In genomic region chr10:70551971-70552422, GRCh38 we compare ENCODE assay signal across 15 cellular contexts. TPM values are rescaled to one million over a fixed set of nuclear protein-coding genes. Genes with fewer than 3 reads are reported as not detected.
A peak's percentile ranks its signal among the peaks of the same experiment; 100 is the strongest.
DNase-seq lines count a peak whose midpoint lies in the region; ATAC-seq and TF ChIP-seq lines count a peak whose summit lies in the region.
"Had no signal": no experiment of that assay in that cellular context is flagged by ENCODE, and none has a peak within 500 bp of the region (broad histone marks: within the 10 kb centered on the region; RNA-seq: fewer than 3 reads in every experiment).

No MANE protein-coding gene starts in this region.

- no peak overlapping the region for H3K4me3 ChIP-seq in A673 (ENCODE audit: low read depth, low read length, poor library complexity, severe bottlenecking)
- H3K4me3 ChIP-seq in SJSA1, result no peak overlapping the region
- H3K4me3 ChIP-seq in fibroblast of the aortic adventitia (ENCODE audit: low read depth, low read length), result no peak overlapping the region
- H3K4me3 ChIP-seq: vagina had no signal

- CTCF ChIA-PET in A673 (lab: Charles Lee), result interaction anchor here (0.7 to 1.1 kb wide), 2 partner anchors 207 to 331 kb away, joined by 3 to 4 read pairs; no protein-coding TSS in a partner anchor

- H3K36me3 ChIP-seq in A673 (ENCODE audit: insufficient read depth, low read length, poor library complexity, severe bottlenecking) (no peaks in the 10 kb centered on the region), SJSA1 (no peaks in the 10 kb centered on the region)
- H3K36me3 ChIP-seq: vagina had no signal

- H3K27ac Mint-ChIP-seq in nephron progenitor cell, result no peak overlapping the region
- H3K27ac Mint-ChIP-seq: activated T-helper 1 cell treated with anti-CD3 and anti-CD28 coated beads, Interleukin-12 subunit alpha, Interleukin-12 subunit beta, Interleukin-2, Interleukin-4 antibody, amounts not matched to agents 30 ng/mL and 10 ng/mL and 1 ng/mL, durations not matched to agents 14 hours and 24 hours and 36 hours had no signal

- no peak overlapping the region for H3K4me3 Mint-ChIP-seq in nephron progenitor cell
- H3K4me3 Mint-ChIP-seq: activated T-helper 1 cell treated with anti-CD3 and anti-CD28 coated beads, Interleukin-12 subunit alpha, Interleukin-12 subunit beta, Interleukin-2, Interleukin-4 antibody, amounts not matched to agents 30 ng/mL and 10 ng/mL and 1 ng/mL, durations not matched to agents 14 hours and 24 hours and 36 hours had no signal

- no peaks in the 10 kb centered on the region for H3K9me3 Mint-ChIP-seq in nephron progenitor cell
- H3K9me3 Mint-ChIP-seq: activated T-helper 1 cell treated with anti-CD3 and anti-CD28 coated beads, Interleukin-12 subunit alpha, Interleukin-12 subunit beta, Interleukin-2, Interleukin-4 antibody, amounts not matched to agents 30 ng/mL and 10 ng/mL and 1 ng/mL, durations not matched to agents 14 hours and 24 hours and 36 hours had no signal

- DNase-seq in A673 (ENCODE audit: low spot score), result peak; percentile 54
- DNase-seq in SJSA1 (ENCODE audit: low read depth in 1 of 2, low spot score in 2 of 2), result peak; percentile 76 to 79
- DNase-seq in fibroblast of the aortic adventitia (ENCODE audit: low read depth), result peak; percentile 93
- DNase-seq in mucosa of gallbladder (ENCODE audit: low spot score), result peak; percentile 72
- no peak for DNase-seq in NAMALWA (ENCODE audit: low spot score)
- DNase-seq in mesenteric fat pad (ENCODE audit: low spot score), result no peak
- no peak for DNase-seq in nephron progenitor cell
- DNase-seq: cortex of kidney, GF-D8, NCI-H2227 treated with DMSO at 0.1 percent for 48 hours had no signal

- H3K27me3 Mint-ChIP-seq in nephron progenitor cell (ENCODE audit: low read depth, poor library complexity), result no peaks in the 10 kb centered on the region

- peaks cover 18% of the 10 kb centered on the region for H3K36me3 Mint-ChIP-seq in nephron progenitor cell (ENCODE audit: low read depth)

- H3K27me3 ChIP-seq in A673 (replicated peaks; ENCODE audit: insufficient read depth, low read depth, low read length, poor library complexity), result no peaks in the 10 kb centered on the region
- no peaks in the 10 kb centered on the region for H3K27me3 ChIP-seq in SJSA1 (replicated peaks)
- H3K27me3 ChIP-seq: vagina had no signal

- H3K4me1 ChIP-seq in A673 (ENCODE audit: insufficient read depth, low read length, poor library complexity, severe bottlenecking), result peaks cover 31% of the 10 kb centered on the region
- peaks cover 20% of the 10 kb centered on the region for H3K4me1 ChIP-seq in SJSA1 (replicated peaks)
- H3K4me1 ChIP-seq: vagina had no signal

- intact Hi-C loops in A673 (cut with micrococcal nuclease; ENCODE audit: unreplicated experiment), result loop anchor here (10.0 kb wide), 2 partner anchors 123 to 733 kb away; partner anchors contain the start of gene ADAMTS14

- ATAC-seq in HG03439 (IDR thresholded peaks at IDR 0.05; ENCODE audit: unreplicated experiment), result no peak

- POLR2A ChIA-PET in A673 (lab: Charles Lee; ENCODE audit: low non-redundant PET), result no interaction called here

- H3K4me1 Mint-ChIP-seq in nephron progenitor cell, result peaks cover 27% of the 10 kb centered on the region

- BruUV-seq in A673 (replicated peaks; lab: Mats Ljungman, UMichigan), result no TSS peak

- H3K9me3 ChIP-seq in A673 (ENCODE audit: low read depth, low read length, poor library complexity, severe bottlenecking) (no peaks in the 10 kb centered on the region), SJSA1 (replicated peaks) (no peaks in the 10 kb centered on the region)
- H3K9me3 ChIP-seq: vagina had no signal

- H3K27ac ChIP-seq in A673 (ENCODE audit: low read depth, low read length, poor library complexity, severe bottlenecking), result peak overlapping the region; percentile 57
- peak overlapping the region; percentile 59; the same call in 1 of the 2 replicates for H3K27ac ChIP-seq in SJSA1
- H3K27ac ChIP-seq: RWPE1, vagina had no signal

- no peak for TF ChIP-seq CTCF in A673 (conservative IDR thresholded peaks at IDR 0.05; ENCODE audit: low read depth, low read length)
- TF ChIP-seq CTCF in fibroblast of the aortic adventitia (IDR thresholded peaks at IDR 0.05; ENCODE audit: insufficient read depth, low read length), result no peak
- TF ChIP-seq CTCF in nephron progenitor cell (IDR thresholded peaks at IDR 0.05), result no peak

RNA-seq across cellular contexts. Expression of gene PRF1, which starts 50.5 kb away (rescaled TPM):
- not detected in 2 replicates for total RNA-seq in A673 (2021)
- not detected in 2 replicates for total RNA-seq in SJSA1 (2014; rRNA removed; shearing (Covaris generic))
- total RNA-seq in fibroblast of the aortic adventitia (ENCODE audit: low replicate concordance), result not detected in 2 replicates
- 7.3 TPM for total RNA-seq in mucosa of gallbladder
- 4.0 TPM for total RNA-seq in mesenteric fat pad
- total RNA-seq: H1 had no signal

Comparison
In these comparisons a context has a peak if more than half of its experiments do, and no peak if none do; other contexts are left out.
1. DNase-seq: peak in A673 (single experiment), SJSA1 (2 of 2), fibroblast of the aortic adventitia (single experiment) and mucosa of gallbladder (single experiment); none in NAMALWA (single experiment), mesenteric fat pad (single experiment) and nephron progenitor cell (single experiment).